Comparison of ENCODE assay signal across 1 cellular context in the genomic region with DNA sequence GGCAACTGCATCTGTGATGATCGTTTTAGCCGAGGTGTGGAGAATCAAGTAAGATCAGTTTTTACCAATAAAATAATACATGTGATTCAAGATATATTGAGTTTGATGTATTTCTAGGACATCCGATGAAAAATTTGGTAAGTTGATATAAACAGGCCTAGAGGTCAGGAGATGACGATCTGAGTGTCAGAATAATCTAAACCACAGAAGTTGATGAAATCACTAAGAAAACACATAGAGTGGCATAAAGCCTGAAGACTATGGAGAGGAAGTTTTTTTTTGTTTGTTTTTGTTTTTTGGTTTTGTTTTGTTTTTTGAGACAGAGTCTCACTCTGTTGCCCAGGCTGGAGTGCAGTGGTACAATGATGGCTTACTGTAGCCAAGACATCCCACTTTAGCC.
TF ChIP-seq lines count a peak whose summit lies in the region.

No MANE protein-coding gene starts in this region.

TF ChIP-seq in HEK293T, 16 proteins besides CTCF, POLR2A, EP300 and RAD21 (continued from another document):
- no peak for TF ChIP-seq CTBP1 (IDR thresholded peaks at IDR 0.05; ENCODE audit: borderline replicate concordance)
- TF ChIP-seq NFRKB (IDR thresholded peaks at IDR 0.05) = no peak
TF ChIP-seq in HEK293T: peak in this region for 0.
